ENCODE assay signal across 12 cellular contexts in the genomic region with DNA sequence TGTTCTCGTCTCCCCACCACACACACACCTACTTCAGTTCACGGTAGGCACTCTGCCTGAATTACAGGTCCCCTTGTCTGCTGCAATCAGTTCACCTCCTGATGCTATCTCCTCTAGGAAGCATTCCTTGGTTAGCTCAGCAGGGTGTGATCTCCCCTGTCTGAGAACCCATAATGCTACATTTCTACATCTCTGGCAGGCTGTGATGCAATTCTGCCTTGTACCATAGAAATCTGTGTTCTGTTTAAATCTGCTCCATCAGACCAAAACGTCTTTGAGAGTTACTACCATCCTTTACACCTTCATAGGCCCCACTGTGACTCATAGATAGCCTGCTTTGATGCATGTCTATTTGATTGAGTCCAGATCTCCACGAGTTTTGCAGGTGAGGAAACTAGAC.
DNase-seq lines count a peak whose midpoint lies in the region; TF ChIP-seq lines count a peak whose summit lies in the region.
"Had no signal": no experiment of that assay in that cellular context is flagged by ENCODE, and none has a peak within 500 bp of the region (broad histone marks: within the 10 kb centered on the region; RNA-seq: fewer than 3 reads in every experiment).

No MANE protein-coding gene starts in this region.

- no peaks in the 10 kb centered on the region for H3K36me3 Mint-ChIP-seq in type B pancreatic cell

- peak overlapping the region; percentile 13 for H3K27ac Mint-ChIP-seq in type B pancreatic cell

- peaks cover 4% of the 10 kb centered on the region for H3K27me3 Mint-ChIP-seq in type B pancreatic cell

- no peak overlapping the region for H3K4me3 Mint-ChIP-seq in type B pancreatic cell

- H3K4me1 Mint-ChIP-seq in type B pancreatic cell (ENCODE audit: unreplicated experiment) = peaks cover 11% of the 10 kb centered on the region

- no peaks in the 10 kb centered on the region for H3K27me3 ChIP-seq in kidney epithelial cell (ENCODE audit: control insufficient read depth, insufficient read depth, low read length)

- TF ChIP-seq CTCF in choroid plexus epithelial cell (conservative IDR thresholded peaks at IDR 0.05; ENCODE audit: low read depth, low read length) (no peak), kidney epithelial cell (IDR thresholded peaks at IDR 0.05; ENCODE audit: insufficient read depth, low read length, poor library complexity, severe bottlenecking) (no peak), type B pancreatic cell (conservative IDR thresholded peaks at IDR 0.05) (no peak)

- no peak overlapping the region for H3K4me3 ChIP-seq in choroid plexus epithelial cell (ENCODE audit: low read depth, low read length)
- no peak overlapping the region for H3K4me3 ChIP-seq in kidney epithelial cell (ENCODE audit: low read depth, low read length)
- H3K4me3 ChIP-seq: SK-N-MC had no signal

- DNase-seq in SIG-M5 treated with dmso at 0.1 percent for 504 hours (lab: John Stamatoyannopoulos, UW; ENCODE audit: unreplicated experiment) (peak; percentile 7), SIG-M5 (lab: John Stamatoyannopoulos, UW) (no peak), choroid plexus epithelial cell (ENCODE audit: low read depth) (peak; percentile 76), kidney epithelial cell (ENCODE audit: low read depth) (peak; percentile 31), type B pancreatic cell (ENCODE audit: extremely low spot score, unreplicated experiment) (no peak), GM03348 (ENCODE audit: low spot score) (no peak), activated gamma-delta T cell treated with Interleukin-2 at 50 U/mL for 16 hours (no peak)
- no peak for DNase-seq in stimulated activated CD8-positive, alpha-beta memory T cell treated with anti-CD3 and anti-CD28 coated beads, Interleukin-4, amount 100 ng/mL, for 48 hours
- DNase-seq: Karpas-422, NCI-H187 treated with DMSO at 0.1 percent for 48 hours, NCI-H2171 had no signal

- H3K36me3 ChIP-seq in kidney epithelial cell (ENCODE audit: control insufficient read depth, insufficient read depth, low read length) = no peaks in the 10 kb centered on the region

- H3K9me3 Mint-ChIP-seq in type B pancreatic cell = no peaks in the 10 kb centered on the region

Comparison
In these comparisons a context has a peak if more than half of its experiments do, and no peak if none do; other contexts are left out.
1. DNase-seq: peak in SIG-M5 treated with dmso at 0.1 percent for 504 hours (single experiment), choroid plexus epithelial cell (single experiment) and kidney epithelial cell (single experiment); none in SIG-M5 (single experiment), type B pancreatic cell (single experiment), stimulated activated CD8-positive, alpha-beta memory T cell treated with anti-CD3 and anti-CD28 coated beads, Interleukin-4, amount 100 ng/mL, for 48 hours (single experiment), GM03348 (single experiment) and activated gamma-delta T cell treated with Interleukin-2 at 50 U/mL for 16 hours (single experiment).